In the genomic region with DNA sequence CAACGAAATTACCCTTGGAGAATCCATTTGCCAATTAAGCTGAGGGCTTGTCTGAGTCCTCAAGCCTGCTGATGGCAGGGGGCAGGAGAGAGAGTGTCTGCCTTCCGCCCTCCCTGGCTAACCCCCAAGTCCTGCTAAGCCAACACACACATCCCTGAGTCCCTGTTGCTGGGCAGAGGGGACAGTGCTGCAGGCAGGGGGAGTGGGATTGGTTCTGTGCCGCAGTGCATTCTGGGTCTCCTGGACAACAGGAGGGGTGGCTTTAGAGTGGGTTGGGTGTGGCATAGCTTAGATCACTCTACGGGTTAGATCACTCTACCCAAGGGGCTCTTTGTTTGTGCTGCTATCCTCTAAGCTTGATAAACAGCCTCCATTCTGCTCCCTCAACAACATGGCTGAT, we compare ENCODE assay signal across 16 cellular contexts.
DNase-seq lines count a peak whose midpoint lies in the region; ATAC-seq, FAIRE-seq and TF ChIP-seq lines count a peak whose summit lies in the region.
"Had no signal": no experiment of that assay in that cellular context is flagged by ENCODE, and none has a peak within 500 bp of the region (broad histone marks: within the 10 kb centered on the region; RNA-seq: fewer than 3 reads in every experiment).

No MANE protein-coding gene starts in this region.

- TF ChIP-seq POLR2A in K562 (conservative IDR thresholded peaks at IDR 0.05) = no peak

- in situ Hi-C loops in K562 (cut with MboI) = no loop called here

- TF ChIP-seq CTCF in K562 (IDR thresholded peaks at IDR 0.05 in 2 of 3, conservative IDR thresholded peaks at IDR 0.05 in 1 of 3; ENCODE audit: insufficient read depth in 2 of 3, low read depth in 1 of 3, low read length in 3 of 3) (no peak), foreskin keratinocyte (conservative IDR thresholded peaks at IDR 0.05) (no peak)

- CTCF ChIA-PET in K562 (lab: Yijun Ruan, JAX; ENCODE audit: low intra/inter-chr PET ratio) = no interaction called here

- H3K9me1 ChIP-seq in K562 (ENCODE audit: control insufficient read depth, insufficient read depth, low read length) = no peaks in the 10 kb centered on the region

- no TSS peak for BruUV-seq in K562 (replicated peaks; lab: Mats Ljungman, UMichigan)

- H3K36me3 Mint-ChIP-seq in immature natural killer cell = no peaks in the 10 kb centered on the region

- no peaks in the 10 kb centered on the region for H3K79me2 ChIP-seq in K562 (ENCODE audit: control insufficient read depth, insufficient read depth, low read length)

- peak; percentile 85 for ATAC-seq in K562
- no peak for ATAC-seq in foreskin keratinocyte
- no peak for ATAC-seq in GM18907 (IDR thresholded peaks at IDR 0.05; ENCODE audit: unreplicated experiment)

- no peak overlapping the region for H3K9ac ChIP-seq in K562 (ENCODE audit: insufficient read depth in 1 of 2, low read depth in 2 of 2, low read length in 2 of 2)

- H3K27ac ChIP-seq in K562 (ENCODE audit: extremely low read depth, low read depth, low read length) (no peak overlapping the region), foreskin keratinocyte (no peak overlapping the region)
- H3K27ac ChIP-seq: lower lobe of right lung had no signal

- no peaks in the 10 kb centered on the region for H3K9me3 ChIP-seq in K562 (replicated peaks; ENCODE audit: control insufficient read depth, insufficient read depth, low read depth, low read length)
- H3K9me3 ChIP-seq: lower lobe of right lung had no signal

- no peak overlapping the region for H2AFZ ChIP-seq in K562 (ENCODE audit: low read depth, low read length)

- no peaks in the 10 kb centered on the region for H3K4me1 Mint-ChIP-seq in immature natural killer cell

- no peak for FAIRE-seq in K562 (lab: Jason Lieb, UNC)
- FAIRE-seq: GM12891 had no signal

- H3K4me1 ChIP-seq in K562 (replicated peaks in 1 of 2; ENCODE audit: control insufficient read depth in 2 of 2, insufficient read depth in 2 of 2, low read length in 2 of 2) (no peaks in the 10 kb centered on the region), foreskin keratinocyte (no peaks in the 10 kb centered on the region)
- H3K4me1 ChIP-seq: lower lobe of right lung had no signal

- 0% methylated on average over 4 of the region's 4 CpGs for WGBS in K562 (ENCODE audit: insufficient coverage, low coverage, missing lambda C conversion rate)

- H3K4me2 ChIP-seq in K562 (ENCODE audit: insufficient read depth, low read length) = no peak overlapping the region

- no peak overlapping the region for H3K27ac Mint-ChIP-seq in immature natural killer cell

- peak; percentile 80 for DNase-seq in DMS 273 treated with DMSO at 0.1 percent for 48 hours (lab: John Stamatoyannopoulos, UW)
- DNase-seq in NCI-H2081 (lab: John Stamatoyannopoulos, UW) = peak; percentile 83 to 85
- DNase-seq in K562 (ENCODE audit: extremely low read depth in 1 of 4, low spot score in 3 of 4) = peak; percentile 5 to 42 (median 30)
- peak; percentile 70 for DNase-seq in left kidney (ENCODE audit: low read depth, low spot score)
- no peak for DNase-seq in HPDE6-E6E7 (ENCODE audit: extremely low spot score)
- no peak for DNase-seq in foreskin keratinocyte
- no peak for DNase-seq in immature natural killer cell
- DNase-seq: DND-41; foreskin melanocyte; lower lobe of right lung; NCI-H2107; occipital lobe; stimulated activated CD4-positive, alpha-beta T cell treated with anti-CD3 and anti-CD28 coated beads, Interleukin-15, amount 100 ng/mL, for 24 hours; stimulated activated CD8-positive, alpha-beta memory T cell treated with anti-CD3 and anti-CD28 coated beads, Interleukin-4, amount 100 ng/mL, for 48 hours had no signal

- no peak overlapping the region for H3K4me3 ChIP-seq in K562
- H3K4me3 ChIP-seq: lower lobe of right lung had no signal

- no peaks in the 10 kb centered on the region for H3K36me3 ChIP-seq in K562 (ENCODE audit: control insufficient read depth, insufficient read depth, low read length)
- H3K36me3 ChIP-seq: lower lobe of right lung had no signal

- no peaks in the 10 kb centered on the region for H3K9me3 Mint-ChIP-seq in immature natural killer cell

- peaks cover 3 to 4% (median 4%) of the 10 kb centered on the region in 3 donors for H3K27me3 Mint-ChIP-seq in immature natural killer cell (ENCODE audit: low read depth in 3 of 3)

- intact Hi-C loops in K562 (cut with micrococcal nuclease) = no loop called here

- H3K4me3 Mint-ChIP-seq in immature natural killer cell = no peak overlapping the region

- POLR2A ChIA-PET in K562 (lab: Yijun Ruan, JAX) = no interaction called here

- no peaks in the 10 kb centered on the region for H3K27me3 ChIP-seq in K562 (ENCODE audit: control insufficient read depth in 2 of 2, insufficient read depth in 2 of 2, low read length in 2 of 2)
- H3K27me3 ChIP-seq in foreskin keratinocyte = no peaks in the 10 kb centered on the region

- no peak for TF ChIP-seq RAD21 in K562 (CRISPR knock-in tag; conservative IDR thresholded peaks at IDR 0.05 in 1 of 2, IDR thresholded peaks at IDR 0.05 in 1 of 2)

- H4K20me1 ChIP-seq in K562 (replicated peaks; ENCODE audit: control insufficient read depth, insufficient read depth, low read length) = no peaks in the 10 kb centered on the region

- TF ChIP-seq EP300 in K562 (IDR thresholded peaks at IDR 0.05; ENCODE audit: low read length) = no peak

TF ChIP-seq in K562, 482 proteins besides CTCF, POLR2A, EP300 and RAD21:
- TF ChIP-seq ZNF551 (CRISPR knock-in tag; IDR thresholded peaks at IDR 0.05) (no peak), SUPT5H (IDR thresholded peaks at IDR 0.05) (no peak), KDM5B (IDR thresholded peaks at IDR 0.05; ENCODE audit: insufficient replicate concordance, low read depth, low read length) (no peak), RFX5 (IDR thresholded peaks at IDR 0.05; ENCODE audit: low read depth, low read length) (0 out of 2 replicates have a peak, but pooled peaks have one; percentile 33), TEAD2 (tag; IDR thresholded peaks at IDR 0.05) (no peak), NFYB (IDR thresholded peaks at IDR 0.05; ENCODE audit: extremely low read depth, insufficient read length) (no peak), KLF10 (CRISPR knock-in tag; IDR thresholded peaks at IDR 0.05) (no peak), ARID4B (CRISPR knock-in tag; IDR thresholded peaks at IDR 0.05) (no peak)

Comparison
In these comparisons a context has a peak if more than half of its experiments do, and no peak if none do; other contexts are left out.
1. DNase-seq: peak in DMS 273 treated with DMSO at 0.1 percent for 48 hours (single experiment), NCI-H2081 (2 of 2), K562 (4 of 4) and left kidney (single experiment); none in HPDE6-E6E7 (single experiment), foreskin keratinocyte (0 of 2) and immature natural killer cell (0 of 3).